In genomic region chr1:180631766-180632325, GRCh38 we compare ENCODE assay signal across 8 cellular contexts. TPM values are rescaled to one million over a fixed set of nuclear protein-coding genes. Genes with fewer than 3 reads are reported as not detected.
DNase-seq lines count a peak whose midpoint lies in the region; ATAC-seq and TF ChIP-seq lines count a peak whose summit lies in the region.

TSS of gene XPR1 (plus strand) at chr1:180632022. CDS start at chr1:180632202, 180 bp downstream.

- H3K9me3 ChIP-seq in parathyroid adenoma (ENCODE audit: control insufficient read depth, low read length), result no peaks in the 10 kb centered on the region
- H3K9me3 ChIP-seq in tibial nerve, result no peaks in the 10 kb centered on the region

- H3K4me1 ChIP-seq in parathyroid adenoma (no peaks in the 10 kb centered on the region), tibial nerve (peaks cover 0 to 40% (median 14%) of the 10 kb centered on the region in 4 donors)

- peak; percentile 54 to 97 for TF ChIP-seq EP300 in tibial nerve (IDR thresholded peaks at IDR 0.05)

- TF ChIP-seq POLR2A in tibial nerve (IDR thresholded peaks at IDR 0.05), result peak; percentile 87 to 98

- H3K9ac ChIP-seq in parathyroid adenoma, result peak within 1 kb of the TSS; percentile 61

- peaks cover 9% of the 10 kb centered on the region for H3K79me2 ChIP-seq in parathyroid adenoma

- TF ChIP-seq CTCF in GM12873 (IDR thresholded peaks at IDR 0.05; ENCODE audit: insufficient read depth, low read depth, low read length, missing control alignments), result peak; percentile 37
- peak; percentile 44 for TF ChIP-seq CTCF in parathyroid adenoma (IDR thresholded peaks at IDR 0.05)
- peak; percentile 4 to 49 (median 33) for TF ChIP-seq CTCF in tibial nerve (IDR thresholded peaks at IDR 0.05)

- H3K4me3 ChIP-seq in parathyroid adenoma (ENCODE audit: low read depth, low read length) (peak within 1 kb of the TSS; percentile 80), tibial nerve (peak within 1 kb of the TSS; percentile 58 to 87 (median 74))

- 1% methylated on average over 17 to 37 of the region's 41 CpGs for WGBS in tibial nerve, 2 donors

- peak; percentile 95 for ATAC-seq in HG02759 (IDR thresholded peaks at IDR 0.05; ENCODE audit: unreplicated experiment)
- ATAC-seq in Right ventricle myocardium superior (ENCODE audit: poor library complexity), result peak; percentile 97

- intact Hi-C loops in Right ventricle myocardium superior (cut with DNase I), result loop anchor here (5.0 to 10.0 kb wide), 2 partner anchors 90 to 223 kb away; no protein-coding TSS in a partner anchor

- DNase-seq in NCI-H1417 (lab: John Stamatoyannopoulos, UW) (peak; percentile 98 to 100 (median 99)), SW 1271 (lab: John Stamatoyannopoulos, UW) (peak; percentile 70 to 89), Right ventricle myocardium superior (peak; percentile 97), tibial nerve (ENCODE audit: low spot score in 2 of 2) (peak; percentile 97)
- peak; percentile 97 for DNase-seq in activated naive CD8-positive, alpha-beta T cell treated with anti-CD3 and anti-CD28 coated beads, Interleukin-2, amount 50 U/mL, for 16 hours (ENCODE audit: low read depth, low spot score)

- peak within 1 kb of the TSS; percentile 66 for H3K4me2 ChIP-seq in parathyroid adenoma (ENCODE audit: low read length)

- H3K36me3 ChIP-seq in parathyroid adenoma (ENCODE audit: control insufficient read depth, insufficient read depth, low read length) (no peaks in the 10 kb centered on the region), tibial nerve (no peaks in the 10 kb centered on the region)

- peak within 1 kb of the TSS; percentile 76 for H2AFZ ChIP-seq in parathyroid adenoma

- H3K27me3 ChIP-seq in parathyroid adenoma (ENCODE audit: control insufficient read depth, insufficient read depth, low read length), result no peaks in the 10 kb centered on the region
- H3K27me3 ChIP-seq in tibial nerve, result no peaks in the 10 kb centered on the region

- peak within 1 kb of the TSS; percentile 85 for H3K27ac ChIP-seq in parathyroid adenoma
- peak within 1 kb of the TSS; percentile 73 to 94 (median 90) for H3K27ac ChIP-seq in tibial nerve

RNA-seq across cellular contexts. Expression of gene XPR1, which starts in this region (rescaled TPM):
- total RNA-seq in Right ventricle myocardium superior, result 38.6 TPM
- 10 to 100 TPM; 16.8 to 25.3 (median 18.8) TPM for total RNA-seq in tibial nerve

Comparison
In these comparisons a context has a peak if more than half of its experiments do, and no peak if none do; other contexts are left out.
1. Peak in every context shown above with its lines: DNase-seq, ATAC-seq, H3K4me3 ChIP-seq and H3K27ac ChIP-seq.